In genomic region chr18:50279752-50280151, GRCh38 we compare ENCODE assay signal across 1 cellular context.
TF ChIP-seq lines count a peak whose summit lies in the region.

No MANE protein-coding gene starts in this region.

TF ChIP-seq in WTC11, 78 proteins besides CTCF, POLR2A, EP300 and RAD21 (continued from another document):
- TF ChIP-seq, protein P1, sequence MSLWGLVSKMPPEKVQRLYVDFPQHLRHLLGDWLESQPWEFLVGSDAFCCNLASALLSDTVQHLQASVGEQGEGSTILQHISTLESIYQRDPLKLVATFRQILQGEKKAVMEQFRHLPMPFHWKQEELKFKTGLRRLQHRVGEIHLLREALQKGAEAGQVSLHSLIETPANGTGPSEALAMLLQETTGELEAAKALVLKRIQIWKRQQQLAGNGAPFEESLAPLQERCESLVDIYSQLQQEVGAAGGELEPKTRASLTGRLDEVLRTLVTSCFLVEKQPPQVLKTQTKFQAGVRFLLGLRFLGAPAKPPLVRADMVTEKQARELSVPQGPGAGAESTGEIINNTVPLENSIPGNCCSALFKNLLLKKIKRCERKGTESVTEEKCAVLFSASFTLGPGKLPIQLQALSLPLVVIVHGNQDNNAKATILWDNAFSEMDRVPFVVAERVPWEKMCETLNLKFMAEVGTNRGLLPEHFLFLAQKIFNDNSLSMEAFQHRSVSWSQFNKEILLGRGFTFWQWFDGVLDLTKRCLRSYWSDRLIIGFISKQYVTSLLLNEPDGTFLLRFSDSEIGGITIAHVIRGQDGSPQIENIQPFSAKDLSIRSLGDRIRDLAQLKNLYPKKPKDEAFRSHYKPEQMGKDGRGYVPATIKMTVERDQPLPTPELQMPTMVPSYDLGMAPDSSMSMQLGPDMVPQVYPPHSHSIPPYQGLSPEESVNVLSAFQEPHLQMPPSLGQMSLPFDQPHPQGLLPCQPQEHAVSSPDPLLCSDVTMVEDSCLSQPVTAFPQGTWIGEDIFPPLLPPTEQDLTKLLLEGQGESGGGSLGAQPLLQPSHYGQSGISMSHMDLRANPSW (CRISPR knock-in tag; conservative IDR thresholded peaks at IDR 0.05; ENCODE audit: low read depth) = no peak
